In the genomic region with DNA sequence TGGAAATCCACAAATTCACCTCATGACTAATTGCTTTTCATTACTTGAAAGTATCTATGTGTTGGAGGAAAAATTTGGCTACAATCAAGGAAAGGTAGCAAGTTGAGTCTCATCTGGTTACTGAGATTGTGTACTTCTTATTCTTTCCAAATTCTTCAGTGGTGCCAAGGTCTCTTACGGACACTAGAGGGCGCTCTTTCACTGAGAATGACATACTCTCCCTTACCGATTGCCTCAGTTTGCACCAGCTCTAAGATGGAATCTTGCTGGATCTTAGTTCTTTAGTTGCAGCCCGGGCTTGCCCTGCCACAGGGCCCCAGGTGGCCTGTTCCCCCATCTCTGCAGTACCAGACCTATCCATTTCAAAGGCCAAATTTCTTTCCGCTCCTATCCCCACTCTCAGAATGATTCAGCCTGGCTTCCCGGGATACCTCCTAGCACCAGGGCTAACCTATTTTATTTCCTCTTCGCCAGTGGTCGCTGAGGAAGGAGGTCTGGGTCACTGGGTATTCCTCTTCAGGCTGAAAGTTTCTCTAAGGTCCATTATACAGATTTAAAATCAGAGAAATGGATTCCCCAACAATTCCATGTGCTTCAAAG, we compare ENCODE assay signal across 1 cellular context.
TF ChIP-seq lines count a peak whose summit lies in the region.

No MANE protein-coding gene starts in this region.

TF ChIP-seq in GM23338, 12 proteins besides CTCF, POLR2A, EP300 and RAD21 (continued from another document):
- TF ChIP-seq, protein P1, sequence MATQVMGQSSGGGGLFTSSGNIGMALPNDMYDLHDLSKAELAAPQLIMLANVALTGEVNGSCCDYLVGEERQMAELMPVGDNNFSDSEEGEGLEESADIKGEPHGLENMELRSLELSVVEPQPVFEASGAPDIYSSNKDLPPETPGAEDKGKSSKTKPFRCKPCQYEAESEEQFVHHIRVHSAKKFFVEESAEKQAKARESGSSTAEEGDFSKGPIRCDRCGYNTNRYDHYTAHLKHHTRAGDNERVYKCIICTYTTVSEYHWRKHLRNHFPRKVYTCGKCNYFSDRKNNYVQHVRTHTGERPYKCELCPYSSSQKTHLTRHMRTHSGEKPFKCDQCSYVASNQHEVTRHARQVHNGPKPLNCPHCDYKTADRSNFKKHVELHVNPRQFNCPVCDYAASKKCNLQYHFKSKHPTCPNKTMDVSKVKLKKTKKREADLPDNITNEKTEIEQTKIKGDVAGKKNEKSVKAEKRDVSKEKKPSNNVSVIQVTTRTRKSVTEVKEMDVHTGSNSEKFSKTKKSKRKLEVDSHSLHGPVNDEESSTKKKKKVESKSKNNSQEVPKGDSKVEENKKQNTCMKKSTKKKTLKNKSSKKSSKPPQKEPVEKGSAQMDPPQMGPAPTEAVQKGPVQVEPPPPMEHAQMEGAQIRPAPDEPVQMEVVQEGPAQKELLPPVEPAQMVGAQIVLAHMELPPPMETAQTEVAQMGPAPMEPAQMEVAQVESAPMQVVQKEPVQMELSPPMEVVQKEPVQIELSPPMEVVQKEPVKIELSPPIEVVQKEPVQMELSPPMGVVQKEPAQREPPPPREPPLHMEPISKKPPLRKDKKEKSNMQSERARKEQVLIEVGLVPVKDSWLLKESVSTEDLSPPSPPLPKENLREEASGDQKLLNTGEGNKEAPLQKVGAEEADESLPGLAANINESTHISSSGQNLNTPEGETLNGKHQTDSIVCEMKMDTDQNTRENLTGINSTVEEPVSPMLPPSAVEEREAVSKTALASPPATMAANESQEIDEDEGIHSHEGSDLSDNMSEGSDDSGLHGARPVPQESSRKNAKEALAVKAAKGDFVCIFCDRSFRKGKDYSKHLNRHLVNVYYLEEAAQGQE (IDR thresholded peaks at IDR 0.05; ENCODE audit: unreplicated experiment) = no peak
- TF ChIP-seq CREB1 (CRISPR knock-in tag; IDR thresholded peaks at IDR 0.05; ENCODE audit: low read depth) = no peak
- no peak for TF ChIP-seq ZNF331 (CRISPR knock-in tag; IDR thresholded peaks at IDR 0.05; ENCODE audit: low read depth)
- no peak for TF ChIP-seq STAT1 (IDR thresholded peaks at IDR 0.05; ENCODE audit: unreplicated experiment)
- TF ChIP-seq POLR2AphosphoS5 (IDR thresholded peaks at IDR 0.05; ENCODE audit: low read depth) = no peak
